21 cellular contexts compared by ENCODE assay signal in genomic region chr1:68959631-68960030, GRCh38.
DNase-seq lines count a peak whose midpoint lies in the region; ATAC-seq, FAIRE-seq and TF ChIP-seq lines count a peak whose summit lies in the region.
"Had no signal": no experiment of that assay in that cellular context is flagged by ENCODE, and none has a peak within 500 bp of the region (broad histone marks: within the 10 kb centered on the region; RNA-seq: fewer than 3 reads in every experiment).

No MANE protein-coding gene starts in this region.

- DNase-seq in A172 (ENCODE audit: low spot score): peak; percentile 15
- DNase-seq in HT1080 (ENCODE audit: low read depth): peak; percentile 21
- peak; percentile 11 for DNase-seq in T1000 (lab: John Stamatoyannopoulos, UW)
- DNase-seq in glomerular visceral epithelial cell (ENCODE audit: extremely low spot score): peak; percentile 18
- DNase-seq in T-cell: no peak
- no peak for DNase-seq in H7
- no peak for DNase-seq in GM12891 (ENCODE audit: insufficient read length, low spot score)
- DNase-seq: CD4-positive, CD25-positive, alpha-beta regulatory T cell; DMS79 treated with DMSO at 0.1 percent for 48 hours; NCI-H1092 treated with DMSO at 0.1 percent for 48 hours; NCI-H1436 treated with DMSO at 0.1 percent for 48 hours; NCI-H2029; NCI-H345; NCI-H526; SJCRH30 had no signal

- TF ChIP-seq POLR2A in GM12891 (IDR thresholded peaks at IDR 0.05; ENCODE audit: low read depth, low read length): no peak

- ATAC-seq in T-cell (replicated peaks in 1 of 4) (no peak), GM21447 (IDR thresholded peaks at IDR 0.05; ENCODE audit: unreplicated experiment) (no peak)
- ATAC-seq: GM12878 had no signal

- H3K27ac Mint-ChIP-seq in T-cell: no peak overlapping the region
- H3K27ac Mint-ChIP-seq: B cell; CD4-positive, CD25-positive, alpha-beta regulatory T cell had no signal

- no peaks in the 10 kb centered on the region for H3K27me3 ChIP-seq in H7 (ENCODE audit: control insufficient read depth, insufficient read depth, low read length)
- H3K27me3 ChIP-seq: SJCRH30 had no signal

- CTCF ChIA-PET in T-cell (lab: Charles Lee): no interaction called here

- H3K27me3 Mint-ChIP-seq in T-cell: no peaks in the 10 kb centered on the region
- H3K27me3 Mint-ChIP-seq: B cell; CD4-positive, CD25-positive, alpha-beta regulatory T cell had no signal

- H3K9me3 Mint-ChIP-seq in T-cell: peaks cover 5 to 12% (median 6%) of the 10 kb centered on the region in 3 donors

- POLR2A ChIA-PET in T-cell (lab: Charles Lee): no interaction called here

- FAIRE-seq in GM12891 (lab: Jason Lieb, UNC): no peak
- FAIRE-seq: A204.1, GM12878, H1, RCC 7860 had no signal

- H3K4me1 Mint-ChIP-seq in T-cell: no peaks in the 10 kb centered on the region
- H3K4me1 Mint-ChIP-seq: B cell; CD4-positive, CD25-positive, alpha-beta regulatory T cell had no signal

- no peaks in the 10 kb centered on the region for H3K36me3 ChIP-seq in H7 (replicated peaks; ENCODE audit: control insufficient read depth, insufficient read depth, low read length)
- H3K36me3 ChIP-seq: SJCRH30 had no signal

- no peak overlapping the region for H3K4me3 ChIP-seq in H7 (ENCODE audit: insufficient read depth, low read depth, low read length)
- H3K4me3 ChIP-seq: GM12878, SJCRH30 had no signal

- no peak overlapping the region for H3K4me3 Mint-ChIP-seq in T-cell
- H3K4me3 Mint-ChIP-seq: B cell; CD4-positive, CD25-positive, alpha-beta regulatory T cell had no signal

- no peaks in the 10 kb centered on the region for H3K36me3 Mint-ChIP-seq in T-cell
- H3K36me3 Mint-ChIP-seq: CD4-positive, CD25-positive, alpha-beta regulatory T cell had no signal

TF ChIP-seq in GM12891, 5 proteins besides CTCF, POLR2A, EP300 and RAD21:
- no peak for TF ChIP-seq TAF1 (IDR thresholded peaks at IDR 0.05; ENCODE audit: low read depth, low read length)

Comparison
In these comparisons a context has a peak if more than half of its experiments do, and no peak if none do; other contexts are left out.
1. DNase-seq: peak in A172 (single experiment), HT1080 (single experiment), T1000 (single experiment) and glomerular visceral epithelial cell (single experiment); none in T-cell (0 of 34), H7 (single experiment) and GM12891 (single experiment).